ENCODE assay signal across 1 cellular context in genomic region chr14:38207830-38208815, GRCh38.
TF ChIP-seq lines count a peak whose summit lies in the region.

Gene SSTR1 (plus strand): TSS chr14:38207904. CDS start chr14:38209390, 1,486 bp downstream.

TF ChIP-seq in HepG2, 621 proteins besides CTCF, POLR2A, EP300 and RAD21 (continued from another document and continues in another):
- TF ChIP-seq PAXIP1 (CRISPR knock-in tag; conservative IDR thresholded peaks at IDR 0.05): no peak
- TF ChIP-seq SNAI1 (CRISPR knock-in tag; IDR thresholded peaks at IDR 0.05; ENCODE audit: borderline replicate concordance): no peak
- no peak for TF ChIP-seq NCOA2 (CRISPR knock-in tag; IDR thresholded peaks at IDR 0.05)
- no peak for TF ChIP-seq TAF15 (IDR thresholded peaks at IDR 0.05; ENCODE audit: low read depth, low read length, poor library complexity, severe bottlenecking)
- TF ChIP-seq ARID2 (CRISPR knock-in tag; IDR thresholded peaks at IDR 0.05; ENCODE audit: borderline replicate concordance): no peak
- TF ChIP-seq, protein P1, sequence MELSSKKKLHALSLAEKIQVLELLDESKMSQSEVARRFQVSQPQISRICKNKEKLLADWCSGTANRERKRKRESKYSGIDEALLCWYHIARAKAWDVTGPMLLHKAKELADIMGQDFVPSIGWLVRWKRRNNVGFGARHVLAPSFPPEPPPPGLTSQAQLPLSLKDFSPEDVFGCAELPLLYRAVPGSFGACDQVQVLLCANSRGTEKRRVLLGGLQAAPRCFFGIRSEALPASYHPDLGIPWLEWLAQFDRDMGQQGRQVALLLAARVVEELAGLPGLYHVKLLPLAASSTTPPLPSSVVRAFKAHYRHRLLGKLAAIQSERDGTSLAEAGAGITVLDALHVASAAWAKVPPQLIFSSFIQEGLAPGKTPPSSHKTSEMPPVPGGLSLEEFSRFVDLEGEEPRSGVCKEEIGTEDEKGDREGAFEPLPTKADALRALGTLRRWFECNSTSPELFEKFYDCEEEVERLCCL (CRISPR knock-in tag; IDR thresholded peaks at IDR 0.05; ENCODE audit: borderline replicate concordance): no peak
- TF ChIP-seq, protein P2, sequence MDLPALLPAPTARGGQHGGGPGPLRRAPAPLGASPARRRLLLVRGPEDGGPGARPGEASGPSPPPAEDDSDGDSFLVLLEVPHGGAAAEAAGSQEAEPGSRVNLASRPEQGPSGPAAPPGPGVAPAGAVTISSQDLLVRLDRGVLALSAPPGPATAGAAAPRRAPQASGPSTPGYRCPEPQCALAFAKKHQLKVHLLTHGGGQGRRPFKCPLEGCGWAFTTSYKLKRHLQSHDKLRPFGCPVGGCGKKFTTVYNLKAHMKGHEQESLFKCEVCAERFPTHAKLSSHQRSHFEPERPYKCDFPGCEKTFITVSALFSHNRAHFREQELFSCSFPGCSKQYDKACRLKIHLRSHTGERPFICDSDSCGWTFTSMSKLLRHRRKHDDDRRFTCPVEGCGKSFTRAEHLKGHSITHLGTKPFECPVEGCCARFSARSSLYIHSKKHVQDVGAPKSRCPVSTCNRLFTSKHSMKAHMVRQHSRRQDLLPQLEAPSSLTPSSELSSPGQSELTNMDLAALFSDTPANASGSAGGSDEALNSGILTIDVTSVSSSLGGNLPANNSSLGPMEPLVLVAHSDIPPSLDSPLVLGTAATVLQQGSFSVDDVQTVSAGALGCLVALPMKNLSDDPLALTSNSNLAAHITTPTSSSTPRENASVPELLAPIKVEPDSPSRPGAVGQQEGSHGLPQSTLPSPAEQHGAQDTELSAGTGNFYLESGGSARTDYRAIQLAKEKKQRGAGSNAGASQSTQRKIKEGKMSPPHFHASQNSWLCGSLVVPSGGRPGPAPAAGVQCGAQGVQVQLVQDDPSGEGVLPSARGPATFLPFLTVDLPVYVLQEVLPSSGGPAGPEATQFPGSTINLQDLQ (CRISPR knock-in tag; IDR thresholded peaks at IDR 0.05): no peak; the same call in 1 of the 2 replicates
- TF ChIP-seq HOXD1 (CRISPR knock-in tag; IDR thresholded peaks at IDR 0.05): no peak
- no peak for TF ChIP-seq ZNF230 (CRISPR knock-in tag; IDR thresholded peaks at IDR 0.05)
- TF ChIP-seq MBNL3 (CRISPR knock-in tag; conservative IDR thresholded peaks at IDR 0.05): no peak
- TF ChIP-seq ZNF44 (CRISPR knock-in tag; IDR thresholded peaks at IDR 0.05): no peak
- TF ChIP-seq SNRNP70 (IDR thresholded peaks at IDR 0.05; ENCODE audit: low read depth, low read length): no peak
- no peak for TF ChIP-seq HOXA3 (CRISPR knock-in tag; IDR thresholded peaks at IDR 0.05)
- TF ChIP-seq, protein P3, sequence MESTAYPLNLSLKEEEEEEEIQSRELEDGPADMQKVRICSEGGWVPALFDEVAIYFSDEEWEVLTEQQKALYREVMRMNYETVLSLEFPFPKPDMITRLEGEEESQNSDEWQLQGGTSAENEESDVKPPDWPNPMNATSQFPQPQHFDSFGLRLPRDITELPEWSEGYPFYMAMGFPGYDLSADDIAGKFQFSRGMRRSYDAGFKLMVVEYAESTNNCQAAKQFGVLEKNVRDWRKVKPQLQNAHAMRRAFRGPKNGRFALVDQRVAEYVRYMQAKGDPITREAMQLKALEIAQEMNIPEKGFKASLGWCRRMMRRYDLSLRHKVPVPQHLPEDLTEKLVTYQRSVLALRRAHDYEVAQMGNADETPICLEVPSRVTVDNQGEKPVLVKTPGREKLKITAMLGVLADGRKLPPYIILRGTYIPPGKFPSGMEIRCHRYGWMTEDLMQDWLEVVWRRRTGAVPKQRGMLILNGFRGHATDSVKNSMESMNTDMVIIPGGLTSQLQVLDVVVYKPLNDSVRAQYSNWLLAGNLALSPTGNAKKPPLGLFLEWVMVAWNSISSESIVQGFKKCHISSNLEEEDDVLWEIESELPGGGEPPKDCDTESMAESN (CRISPR knock-in tag; conservative IDR thresholded peaks at IDR 0.05): 0 out of 2 replicates have a peak, but pooled peaks have one; percentile 22
- no peak for TF ChIP-seq SUZ12 (IDR thresholded peaks at IDR 0.05; ENCODE audit: low read depth, low read length)
- no peak for TF ChIP-seq SMC3 (IDR thresholded peaks at IDR 0.05; ENCODE audit: low read length)
- TF ChIP-seq ZNF609 (CRISPR knock-in tag; IDR thresholded peaks at IDR 0.05; ENCODE audit: borderline replicate concordance): no peak
- no peak for TF ChIP-seq KLF6 (CRISPR knock-in tag; IDR thresholded peaks at IDR 0.05)
- no peak for TF ChIP-seq HOXA9 (CRISPR knock-in tag; IDR thresholded peaks at IDR 0.05; ENCODE audit: borderline replicate concordance)
- TF ChIP-seq, protein P4, sequence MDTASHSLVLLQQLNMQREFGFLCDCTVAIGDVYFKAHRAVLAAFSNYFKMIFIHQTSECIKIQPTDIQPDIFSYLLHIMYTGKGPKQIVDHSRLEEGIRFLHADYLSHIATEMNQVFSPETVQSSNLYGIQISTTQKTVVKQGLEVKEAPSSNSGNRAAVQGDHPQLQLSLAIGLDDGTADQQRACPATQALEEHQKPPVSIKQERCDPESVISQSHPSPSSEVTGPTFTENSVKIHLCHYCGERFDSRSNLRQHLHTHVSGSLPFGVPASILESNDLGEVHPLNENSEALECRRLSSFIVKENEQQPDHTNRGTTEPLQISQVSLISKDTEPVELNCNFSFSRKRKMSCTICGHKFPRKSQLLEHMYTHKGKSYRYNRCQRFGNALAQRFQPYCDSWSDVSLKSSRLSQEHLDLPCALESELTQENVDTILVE (CRISPR knock-in tag; IDR thresholded peaks at IDR 0.05): no peak
- no peak for TF ChIP-seq ZNF484 (CRISPR knock-in tag; IDR thresholded peaks at IDR 0.05; ENCODE audit: borderline replicate concordance, low read depth)
- TF ChIP-seq NFATC3 (CRISPR knock-in tag; IDR thresholded peaks at IDR 0.05): no peak
- no peak for TF ChIP-seq ZNF20 (CRISPR knock-in tag; IDR thresholded peaks at IDR 0.05)
- no peak for TF ChIP-seq ZNF431 (CRISPR knock-in tag; IDR thresholded peaks at IDR 0.05; ENCODE audit: borderline replicate concordance, low read depth)
- no peak for TF ChIP-seq RFX5 (IDR thresholded peaks at IDR 0.05; ENCODE audit: low read depth, low read length)
- TF ChIP-seq ZFP90 (CRISPR knock-in tag; IDR thresholded peaks at IDR 0.05; ENCODE audit: borderline replicate concordance): no peak
- TF ChIP-seq RXRB (CRISPR knock-in tag; IDR thresholded peaks at IDR 0.05; ENCODE audit: borderline replicate concordance): no peak
- no peak for TF ChIP-seq ZFP82 (CRISPR knock-in tag; IDR thresholded peaks at IDR 0.05; ENCODE audit: borderline replicate concordance)
- TF ChIP-seq ZNF441 (CRISPR knock-in tag; IDR thresholded peaks at IDR 0.05; ENCODE audit: borderline replicate concordance): no peak
- TF ChIP-seq MZF1 (CRISPR knock-in tag; IDR thresholded peaks at IDR 0.05; ENCODE audit: borderline replicate concordance): no peak
- TF ChIP-seq RELA (CRISPR knock-in tag; IDR thresholded peaks at IDR 0.05): no peak
- TF ChIP-seq DBP (CRISPR knock-in tag; IDR thresholded peaks at IDR 0.05; ENCODE audit: not compliant biosample characterization): no peak
- no peak for TF ChIP-seq ZNF7 (CRISPR knock-in tag; IDR thresholded peaks at IDR 0.05)
- TF ChIP-seq CENPT (CRISPR knock-in tag; IDR thresholded peaks at IDR 0.05; ENCODE audit: low read depth): no peak
- TF ChIP-seq ZNF777 (CRISPR knock-in tag; IDR thresholded peaks at IDR 0.05): 0 out of 2 replicates have a peak, but pooled peaks have one; percentile 20
- no peak; the same call in 1 of the 2 replicates for TF ChIP-seq ARID5B (CRISPR knock-in tag; IDR thresholded peaks at IDR 0.05)
- TF ChIP-seq KLF9 (CRISPR knock-in tag; IDR thresholded peaks at IDR 0.05; ENCODE audit: low read depth): no peak
- TF ChIP-seq ZBTB39 (CRISPR knock-in tag; IDR thresholded peaks at IDR 0.05): no peak
